ENCODE assay signal across 15 cellular contexts in the genomic region with DNA sequence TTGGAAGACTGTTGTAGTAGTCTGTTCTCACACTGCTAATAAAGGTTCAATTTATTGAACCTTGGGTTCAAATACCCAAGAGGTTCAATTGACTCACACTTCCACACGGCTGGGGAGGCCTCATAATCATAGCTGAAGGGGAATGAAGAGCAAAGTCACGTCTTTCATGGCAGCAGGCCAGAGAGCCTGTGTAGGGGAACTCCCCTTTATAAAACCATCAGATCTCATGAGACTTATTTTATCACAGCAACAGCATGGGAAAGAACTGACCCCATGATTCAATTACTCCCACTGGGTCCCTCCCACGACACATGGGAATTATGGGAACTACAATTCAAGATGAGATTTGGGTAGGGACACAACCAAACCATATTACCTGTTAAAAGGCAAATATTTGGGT.
"Had no signal": no experiment of that assay in that cellular context is flagged by ENCODE, and none has a peak within 500 bp of the region (broad histone marks: within the 10 kb centered on the region; RNA-seq: fewer than 3 reads in every experiment).

No MANE protein-coding gene starts in this region.

- DNase-seq: activated CD4-positive, alpha-beta T cell treated with anti-CD3 and anti-CD28 coated beads, Interleukin-2, amount 10 ng/mL, durations not matched to agents 7 days and 5 days; activated naive CD4-positive, alpha-beta T cell treated with Interleukin-2 at 50 U/mL for 16 hours; activated naive CD8-positive, alpha-beta T cell treated with anti-CD3 and anti-CD28 coated beads, Interleukin-2, amount 10 ng/mL, durations not matched to agents 7 days and 5 days; amygdala; effector CD4-positive, alpha-beta T cell; natural killer cell; stimulated activated naive CD8-positive, alpha-beta T cell treated with anti-CD3 and anti-CD28 coated beads, Interleukin-15, Interleukin-2, amounts not matched to agents 100 U/mL and 50 U/mL, for 24 hours; substantia nigra; tibial artery had no signal

- H3K36me3 ChIP-seq: tibial artery had no signal

- H3K4me1 Mint-ChIP-seq: activated CD4-positive, alpha-beta T cell treated with anti-CD3 and anti-CD28 coated beads, Interleukin-2, amount 10 ng/mL, durations not matched to agents 7 days and 5 days; central memory CD8-positive, alpha-beta T cell; natural killer cell had no signal

- H3K9me3 ChIP-seq: tibial artery had no signal

- H3K4me3 Mint-ChIP-seq: activated CD4-positive, alpha-beta T cell treated with anti-CD3 and anti-CD28 coated beads, Interleukin-2, amount 10 ng/mL, durations not matched to agents 7 days and 5 days; activated naive CD8-positive, alpha-beta T cell treated with anti-CD3 and anti-CD28 coated beads, Interleukin-2, amount 10 ng/mL, durations not matched to agents 7 days and 5 days; central memory CD8-positive, alpha-beta T cell; natural killer cell; WTC11 had no signal

- H3K27ac ChIP-seq: parathyroid adenoma, SK-N-MC, tibial artery had no signal

- H3K27me3 ChIP-seq: tibial artery had no signal

- H3K4me3 ChIP-seq: lung, SK-N-MC, tibial artery had no signal

- H3K4me1 ChIP-seq: parathyroid adenoma, tibial artery had no signal

- H3K36me3 Mint-ChIP-seq: activated naive CD8-positive, alpha-beta T cell treated with anti-CD3 and anti-CD28 coated beads, Interleukin-2, amount 10 ng/mL, durations not matched to agents 7 days and 5 days; natural killer cell had no signal

- H2AFZ ChIP-seq: parathyroid adenoma had no signal

- H3K9me3 Mint-ChIP-seq: activated CD4-positive, alpha-beta T cell treated with anti-CD3 and anti-CD28 coated beads, Interleukin-2, amount 10 ng/mL, durations not matched to agents 7 days and 5 days; activated T-helper 2 cell treated with anti-CD3 and anti-CD28 coated beads, Interferon-gamma antibody, Interleukin-2, Interleukin-4, amounts not matched to agents 10 μg/mL and 5 μg/mL and 100 μg/mL, durations not matched to agents 14 hours and 24 hours and 36 hours; central memory CD8-positive, alpha-beta T cell; natural killer cell had no signal

- H3K9ac ChIP-seq: parathyroid adenoma had no signal

- H3K27me3 Mint-ChIP-seq: activated CD4-positive, alpha-beta T cell treated with anti-CD3 and anti-CD28 coated beads, Interleukin-2, amount 10 ng/mL, durations not matched to agents 7 days and 5 days; activated naive CD8-positive, alpha-beta T cell treated with anti-CD3 and anti-CD28 coated beads, Interleukin-2, amount 10 ng/mL, durations not matched to agents 7 days and 5 days; central memory CD8-positive, alpha-beta T cell had no signal

- H3K27ac Mint-ChIP-seq: activated CD4-positive, alpha-beta T cell treated with anti-CD3 and anti-CD28 coated beads, Interleukin-2, amount 10 ng/mL, durations not matched to agents 7 days and 5 days; activated naive CD8-positive, alpha-beta T cell treated with anti-CD3 and anti-CD28 coated beads, Interleukin-2, amount 10 ng/mL, durations not matched to agents 7 days and 5 days; activated T-helper 2 cell treated with anti-CD3 and anti-CD28 coated beads, Interferon-gamma antibody, Interleukin-2, Interleukin-4, amounts not matched to agents 10 μg/mL and 5 μg/mL and 100 μg/mL, durations not matched to agents 14 hours and 24 hours and 36 hours; natural killer cell; WTC11 had no signal
